Comparison of ENCODE assay signal across 8 cellular contexts in genomic region chr1:53944469-53945182, GRCh38. TPM values are rescaled to one million over a fixed set of nuclear protein-coding genes. Genes with fewer than 3 reads are reported as not detected.
DNase-seq lines count a peak whose midpoint lies in the region; ATAC-seq and TF ChIP-seq lines count a peak whose summit lies in the region.

No MANE protein-coding gene starts in this region.

- ATAC-seq in RWPE2 (ENCODE audit: low read depth) = no peak

- H3K27me3 ChIP-seq in RWPE2 (ENCODE audit: insufficient read depth, poor library complexity, severe bottlenecking) (no peaks in the 10 kb centered on the region), ovary (no peaks in the 10 kb centered on the region)

- H3K4me3 ChIP-seq in RWPE2 (ENCODE audit: severe bottlenecking) (peak overlapping the region; percentile 62), epithelial cell of proximal tubule (ENCODE audit: low read depth, low read length) (peak overlapping the region; percentile 70), ovary (peak overlapping the region; percentile 84)

- H3K4me1 ChIP-seq in RWPE2 (ENCODE audit: insufficient read depth, poor library complexity, severe bottlenecking) = peaks cover 4% of the 10 kb centered on the region
- H3K4me1 ChIP-seq in ovary (ENCODE audit: insufficient read depth) = peaks cover 11% of the 10 kb centered on the region

- H3K27ac ChIP-seq in RWPE2 (ENCODE audit: poor library complexity, severe bottlenecking) (peak overlapping the region; percentile 73), ovary (peak overlapping the region; percentile 74 to 89)

- no peak for TF ChIP-seq POLR2A in ovary (IDR thresholded peaks at IDR 0.05)

- DNase-seq in NCI-H146 (lab: John Stamatoyannopoulos, UW) (peak; percentile 24), NCI-H146 treated with DMSO at 0.1 percent for 48 hours (lab: John Stamatoyannopoulos, UW; ENCODE audit: unreplicated experiment) (no peak), RWPE2 (ENCODE audit: low spot score) (no peak), epithelial cell of proximal tubule (ENCODE audit: low read depth) (no peak), ovary (peak; percentile 12 to 49 (median 33)), NCI-H345 treated with DMSO at 0.1 percent for 48 hours (lab: John Stamatoyannopoulos, UW; ENCODE audit: unreplicated experiment) (no peak), KG1 (lab: John Stamatoyannopoulos, UW) (no peak), 8988T (no peak)

- peaks cover 25% of the 10 kb centered on the region for H3K36me3 ChIP-seq in RWPE2 (ENCODE audit: low read depth)
- H3K36me3 ChIP-seq in ovary = no peaks in the 10 kb centered on the region

- intact Hi-C loops in ovary (cut with DNase I) = loop anchor here in 3 of 4 donors (5.0 kb wide), 2 partner anchors 47 to 57 kb away; partner anchors contain the start of gene YIPF1 (in 2 of the 3)

- TF ChIP-seq EP300 in ovary (IDR thresholded peaks at IDR 0.05) = no peak

- WGBS in ovary, 3 donors = 54 to 56% (median 55%) methylated on average over 20 of the region's 20 CpGs

- TF ChIP-seq CTCF in RWPE2 (IDR thresholded peaks at IDR 0.05; ENCODE audit: poor library complexity, severe bottlenecking) (no peak), epithelial cell of proximal tubule (conservative IDR thresholded peaks at IDR 0.05; ENCODE audit: low read depth, low read length) (no peak), ovary (IDR thresholded peaks at IDR 0.05) (no peak)

- H3K9me3 ChIP-seq in RWPE2 (ENCODE audit: severe bottlenecking) (no peaks in the 10 kb centered on the region), ovary (no peaks in the 10 kb centered on the region)

RNA-seq across cellular contexts. Expression of gene IFT25, which starts 0.9 kb away (rescaled TPM):
- total RNA-seq in epithelial cell of proximal tubule (31.5 and 37.9 TPM in 2 replicates), ovary (10 to 100 TPM; 24.2 to 39.3 (median 28.5) TPM)
- 10 to 100 TPM; 27.6 to 39.4 TPM for polyA plus RNA-seq in ovary

RNA-seq across cellular contexts. Expression of gene LRRC42, which starts 1.5 kb away (rescaled TPM):
- total RNA-seq in epithelial cell of proximal tubule = 46.7 and 48.0 TPM in 2 replicates
- total RNA-seq in ovary = 10 to 100 TPM; 14.5 to 29.1 (median 20.8) TPM
- 10 to 100 TPM; 17.1 to 22.3 TPM for polyA plus RNA-seq in ovary

RNA-seq across cellular contexts. Expression of gene DIO1, which starts 50.6 kb away (rescaled TPM):
- not detected in 2 replicates for total RNA-seq in epithelial cell of proximal tubule
- under 1 TPM in 1 of 7 donors, not detected in 6; 0.46 TPM for total RNA-seq in ovary
- polyA plus RNA-seq in ovary = not detected

RNA-seq across cellular contexts. Expression of gene YIPF1, which starts 55.0 kb away (rescaled TPM):
- total RNA-seq in epithelial cell of proximal tubule (27.6 and 32.4 TPM in 2 replicates), ovary (10 to 100 TPM; 11.5 to 20.9 (median 18.3) TPM)
- 10 to 100 TPM; 14.6 to 47.8 TPM for polyA plus RNA-seq in ovary

Comparison
In these comparisons a context has a peak if more than half of its experiments do, and no peak if none do; other contexts are left out.
1. DNase-seq: peak in NCI-H146 (single experiment) and ovary (5 of 5); none in NCI-H146 treated with DMSO at 0.1 percent for 48 hours (single experiment), RWPE2 (single experiment), epithelial cell of proximal tubule (single experiment), NCI-H345 treated with DMSO at 0.1 percent for 48 hours (single experiment), KG1 (single experiment) and 8988T (single experiment).
2. Peak in every context shown above with its lines, with median percentiles within 50 percentile points of each other: H3K4me3 ChIP-seq.